Comparison of ENCODE assay signal across 15 cellular contexts in the genomic region with DNA sequence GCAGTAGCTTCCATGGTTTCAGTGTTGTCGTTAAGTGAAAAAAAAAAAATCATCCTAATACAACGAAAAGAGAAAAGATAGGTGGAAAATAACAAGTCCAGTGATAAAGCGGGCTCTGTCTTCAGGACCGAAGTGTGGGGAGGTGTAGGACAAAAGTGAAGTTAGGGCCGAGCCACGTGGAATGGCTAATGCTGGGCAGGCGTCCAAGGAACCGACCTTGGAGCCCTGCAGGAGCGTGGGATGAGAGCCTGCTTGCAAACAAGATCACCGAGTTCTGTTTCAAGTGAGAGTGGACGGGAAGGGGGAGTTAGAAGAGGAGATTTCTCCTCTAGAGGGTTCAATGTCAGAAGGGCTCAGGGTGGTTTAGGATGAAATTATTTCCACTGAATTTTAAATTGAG. TPM values are rescaled to one million over a fixed set of nuclear protein-coding genes. Genes with fewer than 3 reads are reported as not detected.
DNase-seq lines count a peak whose midpoint lies in the region; ATAC-seq and TF ChIP-seq lines count a peak whose summit lies in the region.
"Had no signal": no experiment of that assay in that cellular context is flagged by ENCODE, and none has a peak within 500 bp of the region (broad histone marks: within the 10 kb centered on the region; RNA-seq: fewer than 3 reads in every experiment).

No MANE protein-coding gene starts in this region.

- TF ChIP-seq CTCF in upper lobe of right lung (IDR thresholded peaks at IDR 0.05) (no peak), ascending aorta (IDR thresholded peaks at IDR 0.05) (no peak)

- H3K27ac ChIP-seq in upper lobe of right lung (no peak overlapping the region), ascending aorta (no peak overlapping the region)
- H3K27ac ChIP-seq: gastrocnemius medialis, spleen had no signal

- no peaks in the 10 kb centered on the region for H3K27me3 ChIP-seq in upper lobe of right lung
- H3K27me3 ChIP-seq in ascending aorta: no peaks in the 10 kb centered on the region
- H3K27me3 ChIP-seq: gastrocnemius medialis had no signal

- H3K36me3 ChIP-seq in upper lobe of right lung (no peaks in the 10 kb centered on the region), ascending aorta (no peaks in the 10 kb centered on the region)
- H3K36me3 ChIP-seq: gastrocnemius medialis, spleen had no signal

- H3K4me3 ChIP-seq in upper lobe of right lung: no peak overlapping the region
- H3K4me3 ChIP-seq in ascending aorta: no peak overlapping the region
- H3K4me3 ChIP-seq: spleen had no signal

- H3K4me1 ChIP-seq in upper lobe of right lung: no peaks in the 10 kb centered on the region
- no peaks in the 10 kb centered on the region for H3K4me1 ChIP-seq in ascending aorta
- H3K4me1 ChIP-seq: gastrocnemius medialis had no signal

- H3K9me3 ChIP-seq in upper lobe of right lung (no peaks in the 10 kb centered on the region), ascending aorta (no peaks in the 10 kb centered on the region)
- H3K9me3 ChIP-seq: gastrocnemius medialis, spleen had no signal

- peak; percentile 98 for ATAC-seq in left lobe of liver
- ATAC-seq in upper lobe of right lung: peak; percentile 60
- ATAC-seq: gastrocnemius medialis, natural killer cell had no signal

- intact Hi-C loops in upper lobe of right lung (cut with DNase I) (no loop called here), posterior vena cava (cut with DNase I) (no loop called here), ascending aorta (cut with DNase I) (no loop called here)

- in situ Hi-C loops in KBM-7 (cut with MboI; ENCODE audit: low pct_unique_long_range_greater_than_20kb, low sequenced_read_pairs): no loop called here

- peak; percentile 22 for DNase-seq in NCI-H82 (lab: John Stamatoyannopoulos, UW)
- no peak for DNase-seq in NCI-H82 treated with DMSO at 0.1 percent for 48 hours (lab: John Stamatoyannopoulos, UW; ENCODE audit: unreplicated experiment)
- DNase-seq in dermis blood vessel endothelial cell: peak; percentile 18
- peak; percentile 77 for DNase-seq in left lobe of liver (ENCODE audit: low spot score)
- no peak for DNase-seq in upper lobe of right lung
- no peak for DNase-seq in KBM-7
- DNase-seq in posterior vena cava (ENCODE audit: low spot score): no peak
- DNase-seq in ascending aorta (ENCODE audit: low spot score in 2 of 2): no peak
- DNase-seq: activated CD8-positive, alpha-beta memory T cell treated with anti-CD3 and anti-CD28 coated beads, Interleukin-2, amount 50 U/mL, for 4 hours; gastrocnemius medialis; natural killer cell; NCI-H1436; NCI-H748 treated with DMSO at 0.1 percent for 48 hours; SIG-M5; spleen had no signal

RNA-seq across cellular contexts. Expression of a gene that starts 22.2 kb away (rescaled TPM):
- total RNA-seq in dermis blood vessel endothelial cell (0.28 TPM in 1 of 2 replicates, not detected in the other), left lobe of liver (not detected), upper lobe of right lung (not detected), posterior vena cava (not detected), ascending aorta (not detected)
- total RNA-seq: gastrocnemius medialis, natural killer cell, spleen had no signal

Comparison
In these comparisons a context has a peak if more than half of its experiments do, and no peak if none do; other contexts are left out.
1. DNase-seq: peak in NCI-H82 (single experiment), dermis blood vessel endothelial cell (single experiment) and left lobe of liver (single experiment); none in NCI-H82 treated with DMSO at 0.1 percent for 48 hours (single experiment), upper lobe of right lung (single experiment), KBM-7 (single experiment), posterior vena cava (single experiment) and ascending aorta (0 of 2).